Comparison of ENCODE assay signal across 17 cellular contexts in the genomic region with DNA sequence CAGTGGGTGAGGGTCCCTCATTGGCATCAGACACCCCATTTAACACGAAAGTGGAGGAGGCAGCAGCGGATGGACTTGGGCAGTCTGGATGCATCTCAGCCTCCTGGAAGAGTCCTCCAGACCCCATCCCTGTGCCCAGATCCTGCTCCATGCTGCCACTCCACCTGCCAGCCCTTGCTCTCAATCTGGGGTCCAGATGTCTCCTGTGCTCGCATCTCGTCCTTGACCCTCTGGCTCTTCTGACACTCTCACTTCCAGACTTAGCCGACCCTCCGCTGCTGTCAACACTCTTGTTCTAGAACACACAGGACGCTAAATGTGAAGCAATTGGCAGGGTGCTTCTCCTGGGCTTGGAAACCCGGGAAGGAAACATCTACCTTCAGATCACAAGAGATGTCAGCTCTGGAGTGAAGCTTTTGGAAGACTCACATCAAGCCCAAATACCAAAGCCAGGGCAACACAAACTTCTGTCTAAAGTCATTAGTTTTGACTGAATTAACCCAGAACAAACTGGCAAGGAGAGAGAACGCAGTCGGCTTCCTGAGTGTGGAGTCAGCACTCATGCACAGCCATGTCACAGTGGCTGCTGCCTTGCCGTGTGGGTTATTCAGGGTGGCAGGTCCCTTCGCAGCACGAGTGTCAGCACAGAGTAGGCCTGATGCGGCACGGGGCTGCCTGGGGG.
DNase-seq lines count a peak whose midpoint lies in the region; ATAC-seq and TF ChIP-seq lines count a peak whose summit lies in the region.
"Had no signal": no experiment of that assay in that cellular context is flagged by ENCODE, and none has a peak within 500 bp of the region (broad histone marks: within the 10 kb centered on the region; RNA-seq: fewer than 3 reads in every experiment).

No MANE protein-coding gene starts in this region.

- TF ChIP-seq EP300 in esophagus muscularis mucosa (IDR thresholded peaks at IDR 0.05) = no peak

- intact Hi-C loops in left colon (cut with DNase I, micrococcal nuclease) = no loop called here
- intact Hi-C loops in esophagus muscularis mucosa (cut with DNase I) = no loop called here

- H3K4me1 Mint-ChIP-seq in osteocyte (ENCODE audit: unreplicated experiment) = no peaks in the 10 kb centered on the region
- H3K4me1 Mint-ChIP-seq: CD4-positive, alpha-beta memory T cell; IgD-negative memory B cell had no signal

- H3K4me3 ChIP-seq in esophagus muscularis mucosa = no peak overlapping the region
- H3K4me3 ChIP-seq: A549, GM23248 had no signal

- peaks cover 0 to 61% (median 0%) of the 10 kb centered on the region in 4 donors for H3K27me3 ChIP-seq in esophagus muscularis mucosa
- H3K27me3 ChIP-seq: BE2C had no signal

- no peak overlapping the region for H3K4me3 Mint-ChIP-seq in osteocyte (ENCODE audit: unreplicated experiment)
- H3K4me3 Mint-ChIP-seq: CD4-positive, alpha-beta memory T cell; IgD-negative memory B cell had no signal

- H3K27me3 Mint-ChIP-seq in osteocyte (ENCODE audit: unreplicated experiment) = no peaks in the 10 kb centered on the region
- H3K27me3 Mint-ChIP-seq: IgD-negative memory B cell had no signal

- DNase-seq in cerebellar cortex (ENCODE audit: low spot score) (peak; percentile 88), ecto neural progenitor cell (ENCODE audit: low spot score) (peak; percentile 26), osteocyte (ENCODE audit: extremely low spot score, unreplicated experiment) (peak; percentile 51), left colon (no peak), esophagus muscularis mucosa (ENCODE audit: extremely low spot score) (no peak)
- DNase-seq: BE2C; CD4-positive, alpha-beta memory T cell; COR-L47; DMS153; DMS79 treated with DMSO at 0.1 percent for 48 hours; EL; GDM1; GM23248 had no signal

- no peak for ATAC-seq in left colon
- ATAC-seq in HG02870 (IDR thresholded peaks at IDR 0.05; ENCODE audit: unreplicated experiment) = no peak
- ATAC-seq: A549 had no signal

- 81% methylated on average over 15 of the region's 15 CpGs for WGBS in esophagus muscularis mucosa

- H3K27ac ChIP-seq in esophagus muscularis mucosa (replicated peaks in 1 of 4) = no peak overlapping the region
- H3K27ac ChIP-seq: A549, C4-2B, GM23248 had no signal

- no peaks in the 10 kb centered on the region for H3K9me3 ChIP-seq in esophagus muscularis mucosa
- H3K9me3 ChIP-seq: A549, BE2C had no signal

- H3K27ac Mint-ChIP-seq in osteocyte (ENCODE audit: unreplicated experiment) = no peak overlapping the region
- H3K27ac Mint-ChIP-seq: CD4-positive, alpha-beta memory T cell had no signal

- no peak for TF ChIP-seq POLR2A in esophagus muscularis mucosa (IDR thresholded peaks at IDR 0.05; ENCODE audit: low read depth)

- no peaks in the 10 kb centered on the region for H3K36me3 ChIP-seq in esophagus muscularis mucosa
- H3K36me3 ChIP-seq: BE2C had no signal

- TF ChIP-seq CTCF in osteocyte (IDR thresholded peaks at IDR 0.05) = no peak
- no peak for TF ChIP-seq CTCF in esophagus muscularis mucosa (IDR thresholded peaks at IDR 0.05)

- peaks cover 41% of the 10 kb centered on the region for H3K9me3 Mint-ChIP-seq in osteocyte (ENCODE audit: unreplicated experiment)

- no peaks in the 10 kb centered on the region for H3K36me3 Mint-ChIP-seq in osteocyte (ENCODE audit: unreplicated experiment)
- H3K36me3 Mint-ChIP-seq: CD4-positive, alpha-beta memory T cell; IgD-negative memory B cell had no signal

- H3K4me1 ChIP-seq in esophagus muscularis mucosa = no peaks in the 10 kb centered on the region
- H3K4me1 ChIP-seq: A549, BE2C had no signal

Comparison
In these comparisons a context has a peak if more than half of its experiments do, and no peak if none do; other contexts are left out.
1. DNase-seq: peak in cerebellar cortex (single experiment), ecto neural progenitor cell (single experiment) and osteocyte (single experiment); none in left colon (0 of 2) and esophagus muscularis mucosa (single experiment).